8 cellular contexts compared by ENCODE assay signal in the genomic region with DNA sequence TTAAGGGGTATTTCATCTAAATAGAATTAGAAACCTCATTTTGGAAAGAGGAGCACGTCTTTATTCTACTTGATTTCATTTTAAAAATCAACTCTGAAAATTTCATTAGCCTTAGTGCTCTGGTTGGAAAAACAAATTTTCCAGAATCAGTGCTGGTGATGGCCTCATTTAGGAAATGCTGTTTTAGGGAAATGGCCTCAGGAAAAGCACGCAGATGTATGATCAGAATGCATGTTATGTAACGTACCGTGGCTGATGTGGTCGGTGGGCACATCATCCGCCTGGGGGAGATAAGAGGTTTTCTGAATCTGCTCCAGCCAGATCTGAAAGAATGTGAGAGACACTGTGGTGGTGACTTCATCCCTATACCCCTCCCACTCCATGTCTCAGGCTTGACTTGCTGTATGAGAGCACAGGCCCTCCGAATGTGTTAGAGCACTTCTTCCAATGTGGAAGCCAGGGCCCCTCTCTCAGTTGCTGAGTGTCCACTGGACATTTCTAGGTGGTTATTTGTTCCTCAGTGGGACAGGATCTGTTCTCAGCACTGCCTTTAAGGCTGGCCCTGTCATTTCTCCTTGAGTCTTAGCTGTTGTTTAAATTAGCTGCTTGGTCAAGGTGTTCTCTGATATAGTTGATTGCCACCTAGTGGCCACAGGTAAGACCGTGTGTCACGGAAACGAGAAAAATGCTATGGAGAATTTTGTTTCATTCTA.
DNase-seq lines count a peak whose midpoint lies in the region; ATAC-seq and TF ChIP-seq lines count a peak whose summit lies in the region.

No MANE protein-coding gene starts in this region.

- DNase-seq in AG10803 (ENCODE audit: low read depth) (peak; percentile 67), GM13976 (ENCODE audit: low spot score) (peak; percentile 74), NCI-H2196 treated with DMSO at 0.1 percent for 48 hours (lab: John Stamatoyannopoulos, UW; ENCODE audit: unreplicated experiment) (peak; percentile 49), epithelial cell of proximal tubule (ENCODE audit: low read depth) (no peak), vagina (ENCODE audit: extremely low spot score in 2 of 2) (no peak)
- DNase-seq in activated CD4-positive, alpha-beta memory T cell treated with anti-CD3 and anti-CD28 coated beads for 36 hours = peak; percentile 48
- no peak for DNase-seq in natural killer cell treated with Interleukin-12 subunit alpha and Interleukin-12 subunit beta and Interleukin-15 and Interleukin-18, amount 100 ng/mL, for 72 hours (ENCODE audit: low spot score)

- TF ChIP-seq CTCF in AG10803 (conservative IDR thresholded peaks at IDR 0.05; ENCODE audit: low read length) (peak; percentile 65), GM13976 (IDR thresholded peaks at IDR 0.05; ENCODE audit: borderline replicate concordance, control extremely low read depth, extremely low read depth, insufficient read depth, missing control alignments) (peak; percentile 74), epithelial cell of proximal tubule (conservative IDR thresholded peaks at IDR 0.05; ENCODE audit: low read depth, low read length) (peak; percentile 83), vagina (IDR thresholded peaks at IDR 0.05) (peak; percentile 42 to 70 (median 66))

- H3K36me3 ChIP-seq in vagina = no peaks in the 10 kb centered on the region

- in situ Hi-C loops in GM13976 (cut with MboI; ENCODE audit: low sequenced_read_pairs, unreplicated experiment) = no loop called here

- CTCF ChIA-PET in activated CD4-positive, alpha-beta memory T cell treated with anti-CD3 and anti-CD28 coated beads for 36 hours (lab: Charles Lee) = interaction anchor here (0.6 to 6.6 kb wide), 29 partner anchors 9 to 1037 kb away, joined by 3 to 81 read pairs (median 5); a partner anchor contains a TSS

- intact Hi-C loops in activated CD4-positive, alpha-beta memory T cell treated with anti-CD3 and anti-CD28 coated beads for 36 hours (cut with micrococcal nuclease) = loop anchor here (1.0 to 2.0 kb wide), 5 partner anchors 14 to 149 kb away; no protein-coding TSS in a partner anchor
- intact Hi-C loops in vagina (cut with DNase I) = no loop called here

- no peaks in the 10 kb centered on the region for H3K27me3 Mint-ChIP-seq in activated CD4-positive, alpha-beta memory T cell treated with anti-CD3 and anti-CD28 coated beads for 36 hours
- no peaks in the 10 kb centered on the region for H3K27me3 Mint-ChIP-seq in natural killer cell treated with Interleukin-12 subunit alpha and Interleukin-12 subunit beta and Interleukin-15 and Interleukin-18, amount 100 ng/mL, for 72 hours

- H3K9me3 Mint-ChIP-seq in activated CD4-positive, alpha-beta memory T cell treated with anti-CD3 and anti-CD28 coated beads for 36 hours = no peaks in the 10 kb centered on the region
- no peaks in the 10 kb centered on the region for H3K9me3 Mint-ChIP-seq in natural killer cell treated with Interleukin-12 subunit alpha and Interleukin-12 subunit beta and Interleukin-15 and Interleukin-18, amount 100 ng/mL, for 72 hours

- H3K27ac Mint-ChIP-seq in activated CD4-positive, alpha-beta memory T cell treated with anti-CD3 and anti-CD28 coated beads for 36 hours = no peak overlapping the region
- H3K27ac Mint-ChIP-seq in natural killer cell treated with Interleukin-12 subunit alpha and Interleukin-12 subunit beta and Interleukin-15 and Interleukin-18, amount 100 ng/mL, for 72 hours = no peak overlapping the region

- no peaks in the 10 kb centered on the region for H3K27me3 ChIP-seq in vagina

- no peak overlapping the region for H3K4me3 ChIP-seq in AG10803 (ENCODE audit: low read length)
- no peak overlapping the region for H3K4me3 ChIP-seq in epithelial cell of proximal tubule (ENCODE audit: low read depth, low read length)
- H3K4me3 ChIP-seq in vagina = no peak overlapping the region

- H3K9me3 ChIP-seq in vagina = no peaks in the 10 kb centered on the region

- no peak overlapping the region for H3K4me3 Mint-ChIP-seq in activated CD4-positive, alpha-beta memory T cell treated with anti-CD3 and anti-CD28 coated beads for 36 hours
- H3K4me3 Mint-ChIP-seq in natural killer cell treated with Interleukin-12 subunit alpha and Interleukin-12 subunit beta and Interleukin-15 and Interleukin-18, amount 100 ng/mL, for 72 hours = no peak overlapping the region

- ATAC-seq in HG02938 (IDR thresholded peaks at IDR 0.05; ENCODE audit: unreplicated experiment) = peak; percentile 79
- ATAC-seq in natural killer cell treated with Interleukin-12 subunit alpha and Interleukin-12 subunit beta and Interleukin-15 and Interleukin-18, amount 100 ng/mL, for 72 hours = peak; percentile 76 to 77

- no peak overlapping the region for H3K27ac ChIP-seq in vagina

- H3K4me1 ChIP-seq in vagina = peaks cover 60% of the 10 kb centered on the region

- POLR2A ChIA-PET in activated CD4-positive, alpha-beta memory T cell treated with anti-CD3 and anti-CD28 coated beads for 36 hours (lab: Charles Lee) = interaction anchor here (1.0 kb wide), 1 partner anchor 117 kb away, joined by 3 read pairs; no protein-coding TSS in a partner anchor

- peaks cover 23% of the 10 kb centered on the region for H3K4me1 Mint-ChIP-seq in activated CD4-positive, alpha-beta memory T cell treated with anti-CD3 and anti-CD28 coated beads for 36 hours (ENCODE audit: low read depth)
- H3K4me1 Mint-ChIP-seq in natural killer cell treated with Interleukin-12 subunit alpha and Interleukin-12 subunit beta and Interleukin-15 and Interleukin-18, amount 100 ng/mL, for 72 hours (ENCODE audit: low read depth in 2 of 2) = peaks cover 67 to 73% of the 10 kb centered on the region in 2 donors

- H3K36me3 Mint-ChIP-seq in activated CD4-positive, alpha-beta memory T cell treated with anti-CD3 and anti-CD28 coated beads for 36 hours = no peaks in the 10 kb centered on the region
- no peaks in the 10 kb centered on the region for H3K36me3 Mint-ChIP-seq in natural killer cell treated with Interleukin-12 subunit alpha and Interleukin-12 subunit beta and Interleukin-15 and Interleukin-18, amount 100 ng/mL, for 72 hours

- no peak for TF ChIP-seq POLR2A in vagina (IDR thresholded peaks at IDR 0.05)

Comparison
In these comparisons a context has a peak if more than half of its experiments do, and no peak if none do; other contexts are left out.
1. DNase-seq: peak in AG10803 (single experiment), GM13976 (single experiment), NCI-H2196 treated with DMSO at 0.1 percent for 48 hours (single experiment) and activated CD4-positive, alpha-beta memory T cell treated with anti-CD3 and anti-CD28 coated beads for 36 hours (single experiment); none in epithelial cell of proximal tubule (single experiment), natural killer cell treated with Interleukin-12 subunit alpha and Interleukin-12 subunit beta and Interleukin-15 and Interleukin-18, amount 100 ng/mL, for 72 hours (single experiment) and vagina (0 of 2).
2. Peak in every context shown above with its lines, with median percentiles within 50 percentile points of each other: CTCF ChIP-seq.